In genomic region chr9:92563701-92564100, GRCh38 we compare ENCODE assay signal across 20 cellular contexts. TPM values are rescaled to one million over a fixed set of nuclear protein-coding genes. Genes with fewer than 3 reads are reported as not detected.
DNase-seq lines count a peak whose midpoint lies in the region; ATAC-seq and TF ChIP-seq lines count a peak whose summit lies in the region.
"Had no signal": no experiment of that assay in that cellular context is flagged by ENCODE, and none has a peak within 500 bp of the region (broad histone marks: within the 10 kb centered on the region; RNA-seq: fewer than 3 reads in every experiment).

No MANE protein-coding gene starts in this region.

- H3K27ac Mint-ChIP-seq in osteocyte (ENCODE audit: unreplicated experiment): peak overlapping the region; percentile 35
- H3K27ac Mint-ChIP-seq: activated CD8-positive, alpha-beta T cell treated with anti-CD3 and anti-CD28 coated beads for 36 hours; activated naive CD4-positive, alpha-beta T cell treated with anti-CD3 and anti-CD28 coated beads for 36 hours; activated T-cell treated with anti-CD3 and anti-CD28 coated beads, Interleukin-2, amount 50 U/mL, for 24 hours; T-helper 1 cell treated with Interleukin-12 subunit alpha and Interleukin-12 subunit beta and Interleukin-4 antibody, amounts not matched to agents 30 μg/mL and 1 μg/mL, for 36 hours had no signal

- H3K4me1 Mint-ChIP-seq in osteocyte (ENCODE audit: unreplicated experiment): peaks cover 23% of the 10 kb centered on the region

- no peak for ATAC-seq in HG02798 (IDR thresholded peaks at IDR 0.05; ENCODE audit: poor library complexity, unreplicated experiment)
- ATAC-seq in HG02571 (IDR thresholded peaks at IDR 0.05; ENCODE audit: unreplicated experiment): no peak
- ATAC-seq: activated CD8-positive, alpha-beta T cell treated with anti-CD3 and anti-CD28 coated beads for 36 hours; body of pancreas had no signal

- peaks cover 10% of the 10 kb centered on the region for H3K9me3 Mint-ChIP-seq in osteocyte (ENCODE audit: unreplicated experiment)

- H3K4me3 Mint-ChIP-seq in osteocyte (ENCODE audit: unreplicated experiment): no peak overlapping the region
- H3K4me3 Mint-ChIP-seq: activated CD8-positive, alpha-beta T cell treated with anti-CD3 and anti-CD28 coated beads for 36 hours; activated naive CD4-positive, alpha-beta T cell treated with anti-CD3 and anti-CD28 coated beads for 36 hours; activated T-cell treated with anti-CD3 and anti-CD28 coated beads, Interleukin-2, amount 50 U/mL, for 24 hours; T-helper 1 cell treated with Interleukin-12 subunit alpha and Interleukin-12 subunit beta and Interleukin-4 antibody, amounts not matched to agents 30 μg/mL and 1 μg/mL, for 36 hours had no signal

- no peaks in the 10 kb centered on the region for H3K27me3 Mint-ChIP-seq in osteocyte (ENCODE audit: unreplicated experiment)
- H3K27me3 Mint-ChIP-seq: activated CD8-positive, alpha-beta T cell treated with anti-CD3 and anti-CD28 coated beads for 36 hours; activated T-cell treated with anti-CD3 and anti-CD28 coated beads, Interleukin-2, amount 50 U/mL, for 24 hours had no signal

- peak; percentile 14 for DNase-seq in NOMO-1 (lab: John Stamatoyannopoulos, UW; ENCODE audit: unreplicated experiment in 2 of 2)
- DNase-seq in NOMO-1 treated with dmso at 0.1 percent for 144 hours (lab: John Stamatoyannopoulos, UW; ENCODE audit: unreplicated experiment): no peak
- peak; percentile 75 for DNase-seq in NCI-H69 (lab: John Stamatoyannopoulos, UW)
- peak; percentile 22 to 32 for DNase-seq in dermis microvascular lymphatic vessel endothelial cell (ENCODE audit: low read depth in 2 of 2)
- no peak for DNase-seq in osteocyte (ENCODE audit: extremely low spot score, unreplicated experiment)
- no peak for DNase-seq in activated CD8-positive, alpha-beta memory T cell treated with anti-CD3 and anti-CD28 coated beads, Interleukin-2, amount 50 U/mL, for 48 hours
- DNase-seq: activated CD8-positive, alpha-beta T cell treated with anti-CD3 and anti-CD28 coated beads for 36 hours; activated naive CD4-positive, alpha-beta T cell treated with anti-CD3 and anti-CD28 coated beads for 36 hours; activated T-cell treated with anti-CD3 and anti-CD28 coated beads, Interleukin-2, amount 50 U/mL, for 24 hours; body of pancreas; C1 segment of cervical spinal cord; MG63; NCI-H187; NCI-H526; spleen; stimulated activated CD8-positive, alpha-beta memory T cell treated with anti-CD3 and anti-CD28 coated beads, Interleukin-4, amount 100 ng/mL, for 48 hours had no signal

- TF ChIP-seq CTCF in osteocyte (IDR thresholded peaks at IDR 0.05): no peak

- H3K36me3 Mint-ChIP-seq in osteocyte (ENCODE audit: unreplicated experiment): no peaks in the 10 kb centered on the region

RNA-seq across cellular contexts. Expression of gene ECM2, which starts 27.9 kb away (rescaled TPM):
- not detected in 2 replicates for total RNA-seq in dermis microvascular lymphatic vessel endothelial cell
- 53.3 and 56.0 TPM in 2 replicates for total RNA-seq in osteocyte
- total RNA-seq: activated CD8-positive, alpha-beta T cell treated with anti-CD3 and anti-CD28 coated beads for 36 hours; activated naive CD4-positive, alpha-beta T cell treated with anti-CD3 and anti-CD28 coated beads for 36 hours; endothelial cell of umbilical vein had no signal

Comparison
In these comparisons a context has a peak if more than half of its experiments do, and no peak if none do; other contexts are left out.
1. DNase-seq: peak in NOMO-1 (2 of 2), NCI-H69 (single experiment) and dermis microvascular lymphatic vessel endothelial cell (2 of 2); none in NOMO-1 treated with dmso at 0.1 percent for 144 hours (single experiment), osteocyte (single experiment) and activated CD8-positive, alpha-beta memory T cell treated with anti-CD3 and anti-CD28 coated beads, Interleukin-2, amount 50 U/mL, for 48 hours (single experiment).
2. RNA of gene ECM2, which starts 27.9 kb away (total RNA-seq): 53.3 to 56.0 TPM in osteocyte; not detected in dermis microvascular lymphatic vessel endothelial cell; every median in the first group is over 10 times any median in the second.